In genomic region chr1:1778827-1779675, GRCh38 we compare ENCODE assay signal across 8 cellular contexts. TPM values are rescaled to one million over a fixed set of nuclear protein-coding genes. Genes with fewer than 3 reads are reported as not detected.
DNase-seq lines count a peak whose midpoint lies in the region; ATAC-seq, FAIRE-seq and TF ChIP-seq lines count a peak whose summit lies in the region.

No MANE protein-coding gene starts in this region.

- H4K91ac ChIP-seq in IMR-90 (ENCODE audit: insufficient read depth, low read depth, low read length) = no peak overlapping the region

- no peak overlapping the region for H2BK120ac ChIP-seq in IMR-90 (ENCODE audit: low read depth, low read length)

- peaks cover 14% of the 10 kb centered on the region for H3K9me1 ChIP-seq in IMR-90 (ENCODE audit: insufficient read depth, low read length)

- peaks cover 39% of the 10 kb centered on the region for H4K20me1 ChIP-seq in IMR-90 (ENCODE audit: insufficient read depth, low read length)

- H2BK20ac ChIP-seq in IMR-90 (ENCODE audit: low read depth, low read length) = no peak overlapping the region

- H3K27me3 Mint-ChIP-seq in activated naive CD8-positive, alpha-beta T cell treated with anti-CD3 and anti-CD28 coated beads, Interleukin-2, amount 50 U/mL, for 24 hours = peaks cover 2% of the 10 kb centered on the region

- POLR2A ChIA-PET in IMR-90 (lab: Charles Lee; ENCODE audit: unreplicated experiment) = no interaction called here

- no peak overlapping the region for H3K18ac ChIP-seq in IMR-90 (ENCODE audit: low read depth, low read length)

- peak overlapping the region; percentile 32; the same call in 1 of the 2 replicates for H3K23ac ChIP-seq in IMR-90 (ENCODE audit: low read depth, low read length)

- peak overlapping the region; percentile 57 for H3K4me2 ChIP-seq in IMR-90 (ENCODE audit: low read depth, low read length)

- H3K27ac ChIP-seq in IMR-90 (ENCODE audit: insufficient read depth, low read length) (no peak overlapping the region; the same call in 1 of the 2 replicates), small intestine (ENCODE audit: low read depth in 1 of 2, low read length in 1 of 2) (peak overlapping the region; percentile 60 to 98)

- H3K27me3 ChIP-seq in IMR-90 (ENCODE audit: control insufficient read depth, insufficient read depth, low read length) (no peaks in the 10 kb centered on the region), small intestine (ENCODE audit: control insufficient read depth in 2 of 2, insufficient read depth in 2 of 2, low read length in 2 of 2) (no peaks in the 10 kb centered on the region)

- no peak overlapping the region for H3K9ac ChIP-seq in IMR-90 (ENCODE audit: low read depth, low read length)

- DNase-seq in EH (ENCODE audit: low read depth) = peak; percentile 35
- DNase-seq in IMR-90 = no peak
- peak; percentile 86 for DNase-seq in activated naive CD8-positive, alpha-beta T cell treated with anti-CD3 and anti-CD28 coated beads, Interleukin-2, amount 50 U/mL, for 24 hours
- DNase-seq in small intestine = peak; percentile 79
- DNase-seq in inferior parietal cortex (ENCODE audit: extremely low spot score) = no peak

- H3K4me1 Mint-ChIP-seq in activated naive CD8-positive, alpha-beta T cell treated with anti-CD3 and anti-CD28 coated beads, Interleukin-2, amount 50 U/mL, for 24 hours = peaks cover 79% of the 10 kb centered on the region

- H2AFZ ChIP-seq in IMR-90 (replicated peaks; ENCODE audit: low read length, poor library complexity) = peak overlapping the region; percentile 98

- ATAC-seq in GM21515 (IDR thresholded peaks at IDR 0.05; ENCODE audit: unreplicated experiment) (peak; percentile 66), IMR-90 (ENCODE audit: low read depth) (peak; percentile 1; the same call in 1 of the 2 replicates), SK-N-SH treated with all-trans-retinoic acid at 6 μM for 48 hours (peak; percentile 36)
- peak; percentile 75 for ATAC-seq in activated naive CD8-positive, alpha-beta T cell treated with anti-CD3 and anti-CD28 coated beads, Interleukin-2, amount 50 U/mL, for 24 hours

- H3K4ac ChIP-seq in IMR-90 (ENCODE audit: low read depth, low read length) = peak overlapping the region; percentile 44; the same call in 1 of the 2 replicates

- no TSS peak for BruUV-seq in IMR-90 (replicated peaks; lab: Mats Ljungman, UMichigan)

- H4K8ac ChIP-seq in IMR-90 (ENCODE audit: low read depth in 2 of 2, low read length in 2 of 2) = peak overlapping the region; percentile 49 to 66; a peak in 2 of 4 replicates

- peaks cover 15 to 52% of the 10 kb centered on the region in 2 experiments; a peak in 3 of 4 replicates for H3K79me1 ChIP-seq in IMR-90 (ENCODE audit: low read depth in 1 of 2, low read length in 2 of 2)

- intact Hi-C loops in IMR-90 (cut with micrococcal nuclease) = loop anchor here (1.0 kb wide), 1 partner anchor 127 kb away; no protein-coding TSS in a partner anchor

- no peaks in the 10 kb centered on the region for H3K9me3 Mint-ChIP-seq in activated naive CD8-positive, alpha-beta T cell treated with anti-CD3 and anti-CD28 coated beads, Interleukin-2, amount 50 U/mL, for 24 hours

- H3K36me3 Mint-ChIP-seq in activated naive CD8-positive, alpha-beta T cell treated with anti-CD3 and anti-CD28 coated beads, Interleukin-2, amount 50 U/mL, for 24 hours (ENCODE audit: low read depth) = peaks cover 10% of the 10 kb centered on the region

- H3K27ac Mint-ChIP-seq in activated naive CD8-positive, alpha-beta T cell treated with anti-CD3 and anti-CD28 coated beads, Interleukin-2, amount 50 U/mL, for 24 hours = peak overlapping the region; percentile 84

- no peak for FAIRE-seq in small intestine (lab: Jason Lieb, UNC)

- peak overlapping the region; percentile 68 for H3K4me3 Mint-ChIP-seq in activated naive CD8-positive, alpha-beta T cell treated with anti-CD3 and anti-CD28 coated beads, Interleukin-2, amount 50 U/mL, for 24 hours

- in situ Hi-C loops in IMR-90 (cut with MboI; ENCODE audit: low sequenced_read_pairs) = no loop called here

- H3K4me1 ChIP-seq in IMR-90 (ENCODE audit: control insufficient read depth, insufficient read depth, low read length) = peaks cover 22% of the 10 kb centered on the region
- peaks cover 24 to 30% of the 10 kb centered on the region in 2 donors for H3K4me1 ChIP-seq in small intestine (ENCODE audit: control insufficient read depth in 2 of 2, insufficient read depth in 1 of 2, low read depth in 1 of 2, low read length in 1 of 2)

- H3K14ac ChIP-seq in IMR-90 (replicated peaks; ENCODE audit: low read depth, low read length) = no peak overlapping the region

- TF ChIP-seq CTCF in IMR-90 (conservative IDR thresholded peaks at IDR 0.05; ENCODE audit: low read depth, low read length) = no peak

- H4K5ac ChIP-seq in IMR-90 (ENCODE audit: low read depth, low read length) = no peak overlapping the region

- no peak for TF ChIP-seq RAD21 in IMR-90 (IDR thresholded peaks at IDR 0.05; ENCODE audit: low read length)

- TF ChIP-seq POLR2A in IMR-90 (IDR thresholded peaks at IDR 0.05; ENCODE audit: low read depth, low read length) = no peak

- WGBS in IMR-90 (ENCODE audit: extremely low coverage in 2 of 2, insufficient read length in 1 of 2), 2 experiments = 17% methylated on average over 27 of the region's 54 CpGs; no CpG with 5 or more reads in 1 of the 2 experiments
- WGBS in small intestine, 3 donors = 8 to 13% (median 11%) methylated on average over 19 to 54 of the region's 54 CpGs

- H3K9me3 ChIP-seq in IMR-90 (ENCODE audit: control insufficient read depth, insufficient read depth, low read length) (no peaks in the 10 kb centered on the region), small intestine (ENCODE audit: control insufficient read depth, low read depth) (no peaks in the 10 kb centered on the region)

- H3K4me3 ChIP-seq in IMR-90 (ENCODE audit: insufficient read depth, low read depth, low read length) (peak overlapping the region; percentile 72), iPS-11a (ENCODE audit: low read depth, low read length) (peak overlapping the region; percentile 85), small intestine (ENCODE audit: low read depth in 1 of 2, low read length in 2 of 2) (peak overlapping the region; percentile 49 to 88)

- CTCF ChIA-PET in IMR-90 (lab: Yijun Ruan, JAX) = no interaction called here

- dilution Hi-C loops in IMR-90 (cut with HindIII; ENCODE audit: low sequenced_read_pairs, unreplicated experiment) = no loop called here

- no peak overlapping the region for H2BK15ac ChIP-seq in IMR-90 (ENCODE audit: low read depth, low read length)

- H2BK5ac ChIP-seq in IMR-90 (ENCODE audit: low read depth, low read length, poor library complexity, severe bottlenecking) = no peak overlapping the region

- H2AK9ac ChIP-seq in IMR-90 (replicated peaks; ENCODE audit: low read depth, low read length, poor library complexity) = peak overlapping the region; percentile 96

- H3K56ac ChIP-seq in IMR-90 (ENCODE audit: extremely low read depth, insufficient read depth, low read length) = no peak overlapping the region

- H3K36me3 ChIP-seq in IMR-90 (ENCODE audit: control insufficient read depth, insufficient read depth, low read length) (0 out of 2 replicates have a peak, but pooled peaks cover 2% of the 10 kb centered on the region), small intestine (ENCODE audit: control insufficient read depth in 2 of 2, insufficient read depth in 2 of 2, low read length in 2 of 2) (no peaks in the 10 kb centered on the region)

- peak overlapping the region; percentile 75 for H2AK5ac ChIP-seq in IMR-90 (ENCODE audit: low read depth, low read length)

TF ChIP-seq in IMR-90, 13 proteins besides CTCF, POLR2A, EP300 and RAD21:
- no peak for TF ChIP-seq MXI1 (IDR thresholded peaks at IDR 0.05; ENCODE audit: borderline replicate concordance, low read depth, low read length)
- no peak for TF ChIP-seq SMC3 (IDR thresholded peaks at IDR 0.05; ENCODE audit: low read depth, low read length)
- TF ChIP-seq CHD1 (IDR thresholded peaks at IDR 0.05; ENCODE audit: low read depth, low read length) = no peak
- no peak for TF ChIP-seq RFX5 (IDR thresholded peaks at IDR 0.05; ENCODE audit: low read depth, low read length)
- TF ChIP-seq ELK1 (IDR thresholded peaks at IDR 0.05; ENCODE audit: borderline replicate concordance, low read depth, low read length) = no peak

TF ChIP-seq in SK-N-SH treated with all-trans-retinoic acid at 6 μM for 48 hours, 23 proteins besides CTCF, POLR2A, EP300 and RAD21 (continues in another document):
- TF ChIP-seq ZFP30 (CRISPR knock-in tag; IDR thresholded peaks at IDR 0.05) (no peak), ZFP3 (CRISPR knock-in tag; IDR thresholded peaks at IDR 0.05) (no peak), OSR1 (CRISPR knock-in tag; IDR thresholded peaks at IDR 0.05) (no peak), POU6F1 (CRISPR knock-in tag; IDR thresholded peaks at IDR 0.05; ENCODE audit: borderline replicate concordance, low read depth) (no peak)

RNA-seq across cellular contexts. Expression of gene NADK, which starts 0.8 kb away (rescaled TPM):
- total RNA-seq in IMR-90 (2012; rRNA removed) = 12.5 and 13.6 TPM in 2 replicates
- polyA plus RNA-seq in IMR-90 (2012; rRNA removed) (56.1 and 57.5 TPM in 2 replicates), small intestine (10 to 100 TPM; 67.8 to 84.1 (median 70.0) TPM)
- 34.3 and 43.7 TPM in 2 replicates for polyA plus RNA-seq in IMR-90 (2012; cell fraction: cytosol; rRNA removed)
- polyA plus RNA-seq in IMR-90 (2012; cell fraction: nucleus; rRNA removed; ENCODE audit: low replicate concordance) = 99.9 and 143 TPM in 2 replicates

RNA-seq across cellular contexts. Expression of gene CDK11A, which starts 54.9 kb away (rescaled TPM):
- total RNA-seq in IMR-90 (2012; rRNA removed) = 1.8 and 5.8 TPM in 2 replicates
- polyA plus RNA-seq in IMR-90 (2012; rRNA removed) (17.1 and 20.0 TPM in 2 replicates), small intestine (100 to 1,000 TPM in 1 of 3 donors, 10 to 100 TPM in 2; 25.5 to 232 (median 71.3) TPM)
- polyA plus RNA-seq in IMR-90 (2012; cell fraction: cytosol; rRNA removed) = 3.5 and 3.9 TPM in 2 replicates
- 83.0 and 135 TPM in 2 replicates for polyA plus RNA-seq in IMR-90 (2012; cell fraction: nucleus; rRNA removed; ENCODE audit: low replicate concordance)

Comparison
In these comparisons a context has a peak if more than half of its experiments do, and no peak if none do; other contexts are left out.
1. DNase-seq: peak in EH (single experiment), activated naive CD8-positive, alpha-beta T cell treated with anti-CD3 and anti-CD28 coated beads, Interleukin-2, amount 50 U/mL, for 24 hours (single experiment) and small intestine (single experiment); none in IMR-90 (single experiment) and inferior parietal cortex (single experiment).
2. ATAC-seq: peak in every context shown above with its lines; median percentile 75 in activated naive CD8-positive, alpha-beta T cell treated with anti-CD3 and anti-CD28 coated beads, Interleukin-2, amount 50 U/mL, for 24 hours; 66 in GM21515; 36 in SK-N-SH treated with all-trans-retinoic acid at 6 μM for 48 hours; 1 in IMR-90.
3. Peak in every context shown above with its lines, with median percentiles within 50 percentile points of each other: H3K4me3 ChIP-seq.